Comparison of ENCODE assay signal across 10 cellular contexts in the genomic region with DNA sequence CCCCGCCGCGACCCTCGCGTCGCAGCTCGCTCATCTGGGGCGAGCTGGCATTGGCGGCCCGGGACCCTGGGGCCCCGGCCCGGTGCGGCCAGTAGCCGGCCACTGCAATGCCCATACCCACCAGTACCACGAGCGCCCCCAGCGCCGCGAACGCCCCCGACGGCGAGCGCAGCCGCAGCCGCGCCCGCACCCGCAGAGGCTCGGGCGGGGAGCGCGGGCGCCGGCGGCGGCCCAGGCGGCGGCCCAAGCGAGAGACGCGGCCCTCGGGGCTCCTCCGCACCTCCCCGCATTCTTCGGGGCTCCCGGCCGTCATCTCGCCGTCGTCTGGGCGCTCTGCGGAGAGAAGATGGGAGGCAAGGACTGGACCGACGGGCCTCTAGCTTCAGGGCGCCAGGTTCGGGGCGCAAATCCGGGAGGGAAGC. TPM values are rescaled to one million over a fixed set of nuclear protein-coding genes. Genes with fewer than 3 reads are reported as not detected.
DNase-seq lines count a peak whose midpoint lies in the region; ATAC-seq and TF ChIP-seq lines count a peak whose summit lies in the region.
"Had no signal": no experiment of that assay in that cellular context is flagged by ENCODE, and none has a peak within 500 bp of the region (broad histone marks: within the 10 kb centered on the region; RNA-seq: fewer than 3 reads in every experiment).

No MANE protein-coding gene starts in this region.

- H3K9ac ChIP-seq in HUES48 (ENCODE audit: low read depth, low read length) = peak overlapping the region; percentile 34; the same call in 1 of the 2 replicates

- H4K20me1 ChIP-seq in osteoblast (ENCODE audit: insufficient read depth, low read length) = peaks cover 10% of the 10 kb centered on the region

- peak overlapping the region; percentile 34 for H3K4me3 ChIP-seq in BE2C (ENCODE audit: low read depth, low read length)
- peak overlapping the region; percentile 65 for H3K4me3 ChIP-seq in HUES48 (ENCODE audit: low read depth, low read length)
- H3K4me3 ChIP-seq in esophagus (ENCODE audit: low read depth in 1 of 2, low read length in 2 of 2) = peak overlapping the region; percentile 48 to 50
- peak overlapping the region; percentile 81 for H3K4me3 ChIP-seq in osteoblast (ENCODE audit: insufficient read depth, low read length)
- H3K4me3 ChIP-seq: SK-N-MC had no signal

- peak overlapping the region; percentile 86 for H3K4me2 ChIP-seq in osteoblast (ENCODE audit: insufficient read depth, low read length)

- WGBS in esophagus, 2 donors = 4 to 6% methylated on average over 41 to 59 of the region's 59 CpGs

- ATAC-seq in HG03439 (IDR thresholded peaks at IDR 0.05; ENCODE audit: unreplicated experiment) (no peak), GM19035 (IDR thresholded peaks at IDR 0.05; ENCODE audit: unreplicated experiment) (no peak)

- H3K4me1 ChIP-seq in BE2C (no peaks in the 10 kb centered on the region), HUES48 (ENCODE audit: control insufficient read depth, insufficient read depth, low read length) (peaks cover 17% of the 10 kb centered on the region; the same call in 1 of the 2 replicates), esophagus (ENCODE audit: control insufficient read depth in 2 of 2, insufficient read depth in 2 of 2, low read length in 1 of 2) (peaks cover 0 to 14% of the 10 kb centered on the region in 2 donors), osteoblast (ENCODE audit: insufficient read depth, low read length) (peaks cover 12% of the 10 kb centered on the region)

- no peaks in the 10 kb centered on the region for H3K79me2 ChIP-seq in osteoblast (ENCODE audit: insufficient read depth, low read length)

- no peak overlapping the region for H2AFZ ChIP-seq in osteoblast (ENCODE audit: low read length)

- H3K27me3 ChIP-seq in BE2C (peaks cover 24% of the 10 kb centered on the region), HUES48 (ENCODE audit: control insufficient read depth, insufficient read depth, low read length) (peaks cover 24% of the 10 kb centered on the region), esophagus (ENCODE audit: control insufficient read depth in 1 of 2, insufficient read depth in 2 of 2, low read length in 2 of 2) (peaks cover 0 to 7% of the 10 kb centered on the region in 2 donors), osteoblast (ENCODE audit: insufficient read depth, low read length) (no peaks in the 10 kb centered on the region)

- H3K9me3 ChIP-seq in BE2C (no peaks in the 10 kb centered on the region), HUES48 (ENCODE audit: control insufficient read depth, insufficient read depth, low read length) (no peaks in the 10 kb centered on the region), esophagus (ENCODE audit: control insufficient read depth in 2 of 2, insufficient read depth in 1 of 2, low read depth in 1 of 2, low read length in 1 of 2) (no peaks in the 10 kb centered on the region), osteoblast (ENCODE audit: low read depth, low read length) (no peaks in the 10 kb centered on the region)

- DNase-seq in BE2C (peak; percentile 33), osteoblast (ENCODE audit: insufficient read length, low spot score, missing footprints) (no peak), anterior cingulate cortex (lab: John Stamatoyannopoulos, UW) (no peak), SHP77 treated with DMSO at 0.1 percent for 48 hours (lab: John Stamatoyannopoulos, UW) (no peak)

- TF ChIP-seq CTCF in BE2C (IDR thresholded peaks at IDR 0.05; ENCODE audit: low read depth, low read length) (no peak), osteoblast (IDR thresholded peaks at IDR 0.05; ENCODE audit: extremely low read depth, low read depth, low read length) (no peak)

- H3K27ac ChIP-seq in HUES48 (ENCODE audit: low read depth, low read length) (no peak overlapping the region), esophagus (ENCODE audit: low read depth in 2 of 2, low read length in 1 of 2) (peak overlapping the region; percentile 22 to 85), osteoblast (ENCODE audit: low read depth, low read length) (no peak overlapping the region)
- H3K27ac ChIP-seq: SK-N-MC had no signal

- H3K36me3 ChIP-seq in BE2C (no peaks in the 10 kb centered on the region; the same call in 1 of the 2 replicates), HUES48 (ENCODE audit: control insufficient read depth, insufficient read depth, low read length) (peaks cover 14% of the 10 kb centered on the region; the same call in 1 of the 2 replicates), esophagus (ENCODE audit: control insufficient read depth in 2 of 2, insufficient read depth in 2 of 2, low read length in 1 of 2) (peaks cover 5 to 6% of the 10 kb centered on the region in 2 donors), osteoblast (ENCODE audit: insufficient read depth, low read length) (no peaks in the 10 kb centered on the region)

RNA-seq across cellular contexts. Expression of a gene that starts 2.2 kb away (rescaled TPM):
- polyA plus RNA-seq in BE2C (2012; ENCODE audit: insufficient read depth, insufficient read length, low read depth) = 0.26 TPM
- 1 to 10 TPM; 2.1 to 3.9 TPM for polyA plus RNA-seq in esophagus
- total RNA-seq in osteoblast = 9.4 and 10.6 TPM in 2 replicates
- total RNA-seq: HT-29 had no signal

Comparison
In these comparisons a context has a peak if more than half of its experiments do, and no peak if none do; other contexts are left out.
1. H3K27ac ChIP-seq: peak in esophagus (2 of 2); none in HUES48 (single experiment) and osteoblast (single experiment).
2. Peak in every context shown above with its lines, with median percentiles within 50 percentile points of each other: H3K4me3 ChIP-seq.